ENCODE assay signal across 17 cellular contexts in genomic region chr3:179029096-179029495, GRCh38. TPM values are rescaled to one million over a fixed set of nuclear protein-coding genes. Genes with fewer than 3 reads are reported as not detected.
DNase-seq lines count a peak whose midpoint lies in the region; ATAC-seq and TF ChIP-seq lines count a peak whose summit lies in the region.
"Had no signal": no experiment of that assay in that cellular context is flagged by ENCODE, and none has a peak within 500 bp of the region (broad histone marks: within the 10 kb centered on the region; RNA-seq: fewer than 3 reads in every experiment).

No MANE protein-coding gene starts in this region.

- H3K9me3 Mint-ChIP-seq in nephron = peaks cover 3% of the 10 kb centered on the region
- H3K9me3 Mint-ChIP-seq: CD4-positive, alpha-beta memory T cell; IgD-negative memory B cell had no signal

- H3K27me3 Mint-ChIP-seq in nephron (ENCODE audit: low read depth) = no peaks in the 10 kb centered on the region
- H3K27me3 Mint-ChIP-seq: CD4-positive, alpha-beta memory T cell; IgD-negative memory B cell had no signal

- H3K36me3 Mint-ChIP-seq in nephron (ENCODE audit: low read depth) = peaks cover 8% of the 10 kb centered on the region

- intact Hi-C loops in aorta (cut with DNase I) = no loop called here

- peaks cover 0 to 2% of the 10 kb centered on the region in 2 donors for H3K36me3 ChIP-seq in aorta (ENCODE audit: control insufficient read depth in 1 of 2, insufficient read depth in 2 of 2, low read length in 1 of 2)
- H3K36me3 ChIP-seq: BE2C, HAP-1 had no signal

- no peak overlapping the region for H3K27ac ChIP-seq in aorta (ENCODE audit: low read depth in 1 of 2, low read length in 2 of 2)
- H3K27ac ChIP-seq: C4-2B, GM23248 had no signal

- no peak overlapping the region for H3K4me3 Mint-ChIP-seq in nephron
- H3K4me3 Mint-ChIP-seq: CD4-positive, alpha-beta memory T cell; IgD-negative memory B cell had no signal

- H3K4me1 Mint-ChIP-seq in nephron = peaks cover 23% of the 10 kb centered on the region

- H3K27ac Mint-ChIP-seq in nephron = peak overlapping the region in 2 of 3 experiments; percentile 30 to 92
- H3K27ac Mint-ChIP-seq: IgD-negative memory B cell had no signal

- H3K9me3 ChIP-seq in aorta (ENCODE audit: control insufficient read depth, low read length) = no peaks in the 10 kb centered on the region
- H3K9me3 ChIP-seq: BE2C, HAP-1 had no signal

- H3K27me3 ChIP-seq in aorta (ENCODE audit: control insufficient read depth in 1 of 2, insufficient read depth in 2 of 2, low read length in 1 of 2) = no peaks in the 10 kb centered on the region
- H3K27me3 ChIP-seq: BE2C had no signal

- WGBS in aorta, 2 donors = 96 to 97% methylated on average over 3 of the region's 3 CpGs

- TF ChIP-seq CTCF in GM10266 (IDR thresholded peaks at IDR 0.05; ENCODE audit: control insufficient read depth, insufficient read depth, low read depth, missing control alignments) (no peak), fibroblast of villous mesenchyme (IDR thresholded peaks at IDR 0.05; ENCODE audit: insufficient read depth, low read depth, low read length) (no peak), nephron (IDR thresholded peaks at IDR 0.05; ENCODE audit: unreplicated experiment in 3 of 3) (no peak)

- no peak for ATAC-seq in aorta (ENCODE audit: low FRiP score)
- ATAC-seq: HepG2 had no signal

- DNase-seq in GM10266 (ENCODE audit: extremely low spot score) (peak; percentile 3), fibroblast of villous mesenchyme (ENCODE audit: low read depth) (peak; percentile 24), iPS-NIHi7 (ENCODE audit: extremely low spot score) (no peak), aorta (no peak), G401 (ENCODE audit: low spot score) (no peak)
- DNase-seq: ACHN; BE2C; Calu3; CD4-positive, alpha-beta memory T cell; DND-41; EL; GM23248 had no signal

- no peaks in the 10 kb centered on the region for H3K4me1 ChIP-seq in aorta (ENCODE audit: control insufficient read depth in 1 of 2, insufficient read depth in 2 of 2, low read length in 2 of 2)
- H3K4me1 ChIP-seq: BE2C, HAP-1 had no signal

- H3K4me3 ChIP-seq in fibroblast of villous mesenchyme (ENCODE audit: low read depth, low read length) (no peak overlapping the region), aorta (ENCODE audit: low read length in 2 of 2) (no peak overlapping the region)
- H3K4me3 ChIP-seq: GM23248, HAP-1 had no signal

- in situ Hi-C loops in G401 (cut with HindIII; ENCODE audit: low sequenced_read_pairs) = no loop called here

RNA-seq across cellular contexts. Expression of gene ZMAT3, which starts 42.5 kb away (rescaled TPM):
- total RNA-seq in fibroblast of villous mesenchyme (24.8 and 44.9 TPM in 2 replicates), aorta (10 to 100 TPM; 27.1 to 27.3 TPM)
- 10 to 100 TPM in 1 of 2 donors, 1 to 10 TPM in 1; 9.9 to 12.4 TPM for polyA plus RNA-seq in aorta
- total RNA-seq in G401 (2014; rRNA removed; shearing (Covaris generic)) = 6.8 and 7.1 TPM in 2 replicates

Comparison
In these comparisons a context has a peak if more than half of its experiments do, and no peak if none do; other contexts are left out.
1. DNase-seq: peak in GM10266 (single experiment) and fibroblast of villous mesenchyme (single experiment); none in iPS-NIHi7 (single experiment), aorta (0 of 2) and G401 (single experiment).